Comparison of ENCODE assay signal across 8 cellular contexts in genomic region chr17:77666881-77667395, GRCh38.
A peak's percentile ranks its signal among the peaks of the same experiment; 100 is the strongest.
DNase-seq lines count a peak whose midpoint lies in the region; ATAC-seq and TF ChIP-seq lines count a peak whose summit lies in the region.

No MANE protein-coding gene starts in this region.

- H3K36me3 ChIP-seq in duodenal mucosa (ENCODE audit: control insufficient read depth in 1 of 2, insufficient read depth in 2 of 2, low read length in 2 of 2) (no peaks in the 10 kb centered on the region), SK-N-SH (replicated peaks in 1 of 2; ENCODE audit: control insufficient read depth in 1 of 2, insufficient read depth in 2 of 2, low read length in 1 of 2) (no peaks in the 10 kb centered on the region)

- CTCF ChIA-PET in SK-N-SH (lab: Yijun Ruan, JAX), result no interaction called here

- no peak for TF ChIP-seq CTCF in SK-N-SH (IDR thresholded peaks at IDR 0.05)

- no peaks in the 10 kb centered on the region for H3K9me2 ChIP-seq in SK-N-SH

- H3K4me3 ChIP-seq in duodenal mucosa (ENCODE audit: low read depth in 1 of 2, low read length in 2 of 2) (peak overlapping the region; percentile 22 to 34), SK-N-SH (ENCODE audit: low read depth in 2 of 2, low read length in 1 of 2) (no peak overlapping the region)

- H4K20me1 ChIP-seq in SK-N-SH (ENCODE audit: insufficient read depth), result no peaks in the 10 kb centered on the region

- H3K9me3 ChIP-seq in duodenal mucosa (ENCODE audit: control insufficient read depth in 1 of 2, low read length in 2 of 2) (peaks cover 0 to 5% of the 10 kb centered on the region in 2 donors), SK-N-SH (no peaks in the 10 kb centered on the region)

- H3K9ac ChIP-seq in duodenal mucosa (ENCODE audit: low read depth in 1 of 2, low read length in 2 of 2) (no peak overlapping the region), SK-N-SH (no peak overlapping the region)

- in situ Hi-C loops in KBM-7 (cut with MboI; ENCODE audit: low pct_unique_long_range_greater_than_20kb, low sequenced_read_pairs), result no loop called here

- H3K27me3 ChIP-seq in duodenal mucosa (ENCODE audit: control insufficient read depth in 1 of 2, insufficient read depth in 2 of 2, low read length in 2 of 2) (no peaks in the 10 kb centered on the region), SK-N-SH (ENCODE audit: insufficient read depth) (no peaks in the 10 kb centered on the region)

- H3K27ac ChIP-seq in duodenal mucosa (ENCODE audit: low read depth, low read length) (peak overlapping the region; percentile 20), SK-N-SH (ENCODE audit: low read depth in 2 of 2, low read length in 1 of 2) (no peak overlapping the region)

- no peak for TF ChIP-seq RAD21 in SK-N-SH (IDR thresholded peaks at IDR 0.05; ENCODE audit: low read length)

- TF ChIP-seq EP300 in SK-N-SH (IDR thresholded peaks at IDR 0.05; ENCODE audit: borderline replicate concordance in 1 of 2, low read depth in 1 of 2, low read length in 1 of 2), result no peak

- peaks cover 0 to 3% of the 10 kb centered on the region in 2 donors for H3K4me1 ChIP-seq in duodenal mucosa (ENCODE audit: control insufficient read depth in 1 of 2, insufficient read depth in 2 of 2, low read length in 2 of 2)
- no peaks in the 10 kb centered on the region for H3K4me1 ChIP-seq in SK-N-SH (ENCODE audit: control insufficient read depth in 1 of 2, insufficient read depth in 2 of 2, low read depth in 1 of 2, low read length in 1 of 2)

- WGBS in SK-N-SH (ENCODE audit: low lambda C conversion rate), result 78% methylated on average over 7 of the region's 7 CpGs

- no peak overlapping the region for H2AFZ ChIP-seq in SK-N-SH (ENCODE audit: low read depth)

- POLR2A ChIA-PET in SK-N-SH (lab: Yijun Ruan, JAX), result no interaction called here

- ATAC-seq in GM21360 (IDR thresholded peaks at IDR 0.05; ENCODE audit: unreplicated experiment) (no peak), HG03159 (IDR thresholded peaks at IDR 0.05; ENCODE audit: unreplicated experiment) (no peak)

- DNase-seq in KBM-7 (peak; percentile 90), SHP77 treated with DMSO at 0.1 percent for 48 hours (lab: John Stamatoyannopoulos, UW) (no peak), SK-N-SH (no peak)
- DNase-seq in activated CD4-positive, alpha-beta T cell treated with anti-CD3 and anti-CD28 coated beads for 48 hours, result peak; percentile 71
- peak; percentile 27 to 57 for DNase-seq in stimulated activated CD8-positive, alpha-beta memory T cell treated with anti-CD3 and anti-CD28 coated beads, Interleukin-7, amount 100 ng/mL, for 48 hours (ENCODE audit: extremely low read depth in 1 of 2, low read depth in 1 of 2)

- H3F3A ChIP-seq in SK-N-SH (replicated peaks; ENCODE audit: insufficient read depth), result no peaks in the 10 kb centered on the region

- no peak overlapping the region for H3K4me2 ChIP-seq in SK-N-SH

- H3K79me2 ChIP-seq in SK-N-SH (ENCODE audit: insufficient read depth), result no peaks in the 10 kb centered on the region

TF ChIP-seq in SK-N-SH, 30 proteins besides CTCF, POLR2A, EP300 and RAD21:
- TF ChIP-seq, protein P1, sequence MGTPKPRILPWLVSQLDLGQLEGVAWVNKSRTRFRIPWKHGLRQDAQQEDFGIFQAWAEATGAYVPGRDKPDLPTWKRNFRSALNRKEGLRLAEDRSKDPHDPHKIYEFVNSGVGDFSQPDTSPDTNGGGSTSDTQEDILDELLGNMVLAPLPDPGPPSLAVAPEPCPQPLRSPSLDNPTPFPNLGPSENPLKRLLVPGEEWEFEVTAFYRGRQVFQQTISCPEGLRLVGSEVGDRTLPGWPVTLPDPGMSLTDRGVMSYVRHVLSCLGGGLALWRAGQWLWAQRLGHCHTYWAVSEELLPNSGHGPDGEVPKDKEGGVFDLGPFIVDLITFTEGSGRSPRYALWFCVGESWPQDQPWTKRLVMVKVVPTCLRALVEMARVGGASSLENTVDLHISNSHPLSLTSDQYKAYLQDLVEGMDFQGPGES (IDR thresholded peaks at IDR 0.05; ENCODE audit: low read depth, low read length), result no peak
- no peak for TF ChIP-seq RCOR1 (IDR thresholded peaks at IDR 0.05; ENCODE audit: low read length)
- no peak for TF ChIP-seq RXRA (IDR thresholded peaks at IDR 0.05; ENCODE audit: borderline replicate concordance, low read depth)
- no peak for TF ChIP-seq ZBTB33 (IDR thresholded peaks at IDR 0.05; ENCODE audit: borderline replicate concordance, low read depth)
- TF ChIP-seq SMC3 (IDR thresholded peaks at IDR 0.05; ENCODE audit: low read depth, low read length), result no peak
- no peak for TF ChIP-seq FOXJ3 (CRISPR knock-in tag; IDR thresholded peaks at IDR 0.05)
- TF ChIP-seq, protein P2, sequence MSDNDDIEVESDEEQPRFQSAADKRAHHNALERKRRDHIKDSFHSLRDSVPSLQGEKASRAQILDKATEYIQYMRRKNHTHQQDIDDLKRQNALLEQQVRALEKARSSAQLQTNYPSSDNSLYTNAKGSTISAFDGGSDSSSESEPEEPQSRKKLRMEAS (IDR thresholded peaks at IDR 0.05; ENCODE audit: low read depth), result no peak
- no peak for TF ChIP-seq FOXM1 (IDR thresholded peaks at IDR 0.05; ENCODE audit: low read depth)
- no peak for TF ChIP-seq ELF1 (IDR thresholded peaks at IDR 0.05)
- no peak for TF ChIP-seq YY1 (IDR thresholded peaks at IDR 0.05; ENCODE audit: low read depth)
- TF ChIP-seq EZH2phosphoT487 (IDR thresholded peaks at IDR 0.05; ENCODE audit: borderline replicate concordance, low read depth), result no peak
- no peak for TF ChIP-seq RFX5 (IDR thresholded peaks at IDR 0.05; ENCODE audit: low read length)
- no peak for TF ChIP-seq NRF1 (IDR thresholded peaks at IDR 0.05; ENCODE audit: low read depth, low read length)
- no peak for TF ChIP-seq TCF12 (IDR thresholded peaks at IDR 0.05)

Comparison
In these comparisons a context has a peak if more than half of its experiments do, and no peak if none do; other contexts are left out.
1. DNase-seq: peak in KBM-7 (single experiment), activated CD4-positive, alpha-beta T cell treated with anti-CD3 and anti-CD28 coated beads for 48 hours (single experiment) and stimulated activated CD8-positive, alpha-beta memory T cell treated with anti-CD3 and anti-CD28 coated beads, Interleukin-7, amount 100 ng/mL, for 48 hours (2 of 2); none in SHP77 treated with DMSO at 0.1 percent for 48 hours (single experiment) and SK-N-SH (single experiment).
2. H3K4me3 ChIP-seq: peak in duodenal mucosa (2 of 2); none in SK-N-SH (0 of 2).